ENCODE assay signal across 18 cellular contexts in genomic region chr1:115142616-115143015, GRCh38. TPM values are rescaled to one million over a fixed set of nuclear protein-coding genes. Genes with fewer than 3 reads are reported as not detected.
DNase-seq lines count a peak whose midpoint lies in the region; ATAC-seq, FAIRE-seq and TF ChIP-seq lines count a peak whose summit lies in the region.
"Had no signal": no experiment of that assay in that cellular context is flagged by ENCODE, and none has a peak within 500 bp of the region (broad histone marks: within the 10 kb centered on the region; RNA-seq: fewer than 3 reads in every experiment).

No MANE protein-coding gene starts in this region.

- H3K79me2 ChIP-seq in HCT116 (ENCODE audit: insufficient read depth, low read length): no peaks in the 10 kb centered on the region
- no peaks in the 10 kb centered on the region for H3K79me2 ChIP-seq in hepatocyte

- no peak for TF ChIP-seq POLR2A in HCT116 (IDR thresholded peaks at IDR 0.05; ENCODE audit: borderline replicate concordance, extremely low read depth, insufficient read depth, insufficient read length)
- no peak for TF ChIP-seq POLR2A in H54 (IDR thresholded peaks at IDR 0.05; ENCODE audit: low read depth, low read length)

- H3K4me3 ChIP-seq in AG09309 (ENCODE audit: control insufficient read depth, low read depth, low read length) (no peak overlapping the region), HCT116 (replicated peaks in 1 of 2; ENCODE audit: low read depth in 1 of 2, low read length in 2 of 2) (no peak overlapping the region), choroid plexus epithelial cell (ENCODE audit: low read depth, low read length) (no peak overlapping the region), hepatocyte (no peak overlapping the region)
- H3K4me3 ChIP-seq: adrenal gland, dorsolateral prefrontal cortex, PC-9 had no signal

- intact Hi-C loops in HCT116 (cut with micrococcal nuclease): no loop called here

- ATAC-seq in HCT116: no peak

- H3K36me3 ChIP-seq in HCT116 (ENCODE audit: control insufficient read depth in 1 of 2, insufficient read depth in 2 of 2, low read length in 2 of 2) (no peaks in the 10 kb centered on the region), hepatocyte (replicated peaks; ENCODE audit: insufficient read depth, low read depth) (no peaks in the 10 kb centered on the region)
- H3K36me3 ChIP-seq: adrenal gland had no signal

- WGBS in hepatocyte (ENCODE audit: low lambda C conversion rate, missing lambda C conversion rate): 61% methylated on average over 3 of the region's 3 CpGs

- H2AFZ ChIP-seq in HCT116 (ENCODE audit: low read depth, low read length, poor library complexity, severe bottlenecking) (no peak overlapping the region), hepatocyte (no peak overlapping the region)
- H2AFZ ChIP-seq: PC-9 had no signal

- BruUV-seq in HCT116 (replicated peaks; lab: Mats Ljungman, UMichigan): no TSS peak

- H3K4me1 ChIP-seq in HCT116 (ENCODE audit: control insufficient read depth in 1 of 2, insufficient read depth in 2 of 2, low read length in 2 of 2) (peaks cover 3 to 10% of the 10 kb centered on the region in 2 experiments; a peak in 3 of 4 replicates), hepatocyte (ENCODE audit: insufficient read depth) (peaks cover 4% of the 10 kb centered on the region)
- H3K4me1 ChIP-seq: adrenal gland had no signal

- no peak for DNase-seq in AG09309 (ENCODE audit: low read depth)
- no peak for DNase-seq in HCT116 (ENCODE audit: low read depth, low spot score)
- DNase-seq in choroid plexus epithelial cell (ENCODE audit: low read depth): peak; percentile 60
- no peak for DNase-seq in hepatocyte (ENCODE audit: low spot score)
- DNase-seq in T-helper 1 cell: no peak
- DNase-seq in stimulated activated naive CD4-positive, alpha-beta T cell (lab: John Stamatoyannopoulos, UW): no peak
- DNase-seq in H54 (ENCODE audit: insufficient read length, low spot score): no peak
- no peak for DNase-seq in OCI-M2 (lab: John Stamatoyannopoulos, UW; ENCODE audit: unreplicated experiment)
- DNase-seq: activated CD4-positive, alpha-beta T cell treated with anti-CD3 and anti-CD28 coated beads for 1 hour; CD4-positive, alpha-beta T cell; dorsolateral prefrontal cortex; MM.1S; naive B cell; PC-9; stimulated activated CD8-positive, alpha-beta memory T cell treated with anti-CD3 and anti-CD28 coated beads, Interleukin-4, amount 100 ng/mL, for 48 hours had no signal

- peak; percentile 35 for TF ChIP-seq CTCF in AG09309 (IDR thresholded peaks at IDR 0.05; ENCODE audit: control insufficient read depth, insufficient read depth, low read depth, low read length, missing control alignments)
- peak in 2 of 3 experiments; percentile 15 to 18; a peak in 1 of 6 replicates for TF ChIP-seq CTCF in HCT116 (IDR thresholded peaks at IDR 0.05 in 2 of 3, conservative IDR thresholded peaks at IDR 0.05 in 1 of 3; ENCODE audit: borderline replicate concordance in 1 of 3, insufficient read depth in 1 of 3, low read depth in 2 of 3, low read length in 2 of 3)
- TF ChIP-seq CTCF in choroid plexus epithelial cell (conservative IDR thresholded peaks at IDR 0.05; ENCODE audit: low read depth, low read length): peak; percentile 62
- TF ChIP-seq CTCF in hepatocyte (IDR thresholded peaks at IDR 0.05; ENCODE audit: poor library complexity): peak; percentile 36

- no peak overlapping the region for H3K27ac ChIP-seq in HCT116 (ENCODE audit: low read depth, low read length)
- no peak overlapping the region for H3K27ac ChIP-seq in hepatocyte
- H3K27ac ChIP-seq: adrenal gland, dorsolateral prefrontal cortex, PC-9 had no signal

- CTCF ChIA-PET in HCT116 (lab: Charles Lee): interaction anchor here (0.7 to 1.3 kb wide), 6 partner anchors 30 to 327 kb away, joined by 3 to 4 read pairs (median 4); no protein-coding TSS in a partner anchor

- FAIRE-seq in H54 (lab: Jason Lieb, UNC): no peak
- FAIRE-seq: HTR-8/SVneo had no signal

- H3K9ac ChIP-seq in HCT116 (ENCODE audit: low read length): no peak overlapping the region

- H4K20me1 ChIP-seq in HCT116 (ENCODE audit: insufficient read depth): no peaks in the 10 kb centered on the region
- no peaks in the 10 kb centered on the region for H4K20me1 ChIP-seq in hepatocyte (ENCODE audit: insufficient read depth, poor library complexity, severe bottlenecking)

- H3K4me2 ChIP-seq in HCT116 (ENCODE audit: low read length) (no peak overlapping the region), hepatocyte (no peak overlapping the region)
- H3K4me2 ChIP-seq: PC-9 had no signal

- H3K9me3 ChIP-seq in HCT116 (ENCODE audit: control insufficient read depth in 1 of 2, insufficient read depth in 1 of 2, low read depth in 1 of 2, low read length in 2 of 2) (no peaks in the 10 kb centered on the region), hepatocyte (ENCODE audit: low read depth) (no peaks in the 10 kb centered on the region)
- H3K9me3 ChIP-seq: adrenal gland had no signal

- H3K27me3 ChIP-seq in HCT116 (ENCODE audit: insufficient read depth, low read length) (no peaks in the 10 kb centered on the region), hepatocyte (no peaks in the 10 kb centered on the region)
- H3K27me3 ChIP-seq: adrenal gland had no signal

- H3K9me2 ChIP-seq in HCT116 (ENCODE audit: insufficient read depth) (no peaks in the 10 kb centered on the region), hepatocyte (replicated peaks; ENCODE audit: insufficient read depth) (no peaks in the 10 kb centered on the region)

- POLR2A ChIA-PET in HCT116 (lab: Charles Lee): no interaction called here

- TF ChIP-seq RAD21 in HCT116 (IDR thresholded peaks at IDR 0.05; ENCODE audit: low read depth): peak; percentile 35; the same call in 1 of the 2 replicates

- RAD21 ChIA-PET in HCT116 (lab: Charles Lee; ENCODE audit: low non-redundant PET in 1 of 2, low total read pairs in 2 of 2, uncharacterized antibody in 2 of 2, unreplicated experiment in 2 of 2): interaction anchor here in 1 of 2 experiments (1.1 kb wide), 1 partner anchor 321 kb away, joined by 3 read pairs; no protein-coding TSS in a partner anchor

TF ChIP-seq in HCT116, 20 proteins besides CTCF, POLR2A, EP300 and RAD21:
- TF ChIP-seq EZH2phosphoT487 (IDR thresholded peaks at IDR 0.05; ENCODE audit: borderline replicate concordance) (no peak), YY1 (IDR thresholded peaks at IDR 0.05; ENCODE audit: extremely low read depth, insufficient replicate concordance, low read depth, low read length) (peak; percentile 45), SIN3A (IDR thresholded peaks at IDR 0.05; ENCODE audit: low read depth) (no peak), POLR2AphosphoS5 (IDR thresholded peaks at IDR 0.05; ENCODE audit: low read depth, low read length) (no peak), ZBTB33 (IDR thresholded peaks at IDR 0.05; ENCODE audit: extremely low read depth, insufficient replicate concordance, low read length) (no peak), REST (IDR thresholded peaks at IDR 0.05; ENCODE audit: low read depth) (no peak), ELF1 (IDR thresholded peaks at IDR 0.05; ENCODE audit: borderline replicate concordance, low read depth) (no peak), EZH2 (IDR thresholded peaks at IDR 0.05) (no peak)
TF ChIP-seq in HCT116: peak in this region for 1.

RNA-seq across cellular contexts. Expression of gene TSPAN2, which starts 53.3 kb away (rescaled TPM):
- total RNA-seq in HCT116 (2021; ENCODE audit: unreplicated experiment) (0.98 TPM), hepatocyte (1.8 and 2.8 TPM in 2 replicates)
- polyA plus RNA-seq in HCT116 (2012): 0.15 and 0.69 TPM in 2 replicates
- 1.4 and 4.1 TPM in 2 replicates for polyA plus RNA-seq in hepatocyte
- total RNA-seq: G401 had no signal
